ENCODE assay signal across 26 cellular contexts in genomic region chr20:49489688-49490087, GRCh38.
"Had no signal": no experiment of that assay in that cellular context is flagged by ENCODE, and none has a peak within 500 bp of the region (broad histone marks: within the 10 kb centered on the region; RNA-seq: fewer than 3 reads in every experiment).

No MANE protein-coding gene starts in this region.

- H3K4me3 ChIP-seq: stomach, suprapubic skin, testis, thoracic aorta, thyroid gland, tibial artery, tibial nerve, transverse colon, upper lobe of left lung, upper lobe of right lung, uterus, vagina had no signal

- H3K9me3 ChIP-seq: stomach, suprapubic skin, testis, thoracic aorta, thyroid gland, tibial artery, tibial nerve, transverse colon, upper lobe of left lung, upper lobe of right lung, uterus, vagina had no signal

- H3K36me3 ChIP-seq: stomach, suprapubic skin, thoracic aorta, thyroid gland, tibial artery, tibial nerve, transverse colon, upper lobe of left lung, upper lobe of right lung, uterus, vagina had no signal

- ATAC-seq: stimulated activated effector memory CD8-positive, alpha-beta T cell treated with anti-CD3 and anti-CD28 coated beads, Interleukin-12 subunit alpha, Interleukin-12 subunit beta, amount 100 ng/mL, for 72 hours; stimulated activated memory B cell treated with anti-CD40 and anti-IgM and Interleukin-4, amounts not matched to agents 10 μg/mL and 1 μg/mL and 100 μg/mL, for 72 hours; stimulated activated naive B cell treated with anti-CD40 and anti-IgM and Interleukin-4, amounts not matched to agents 10 μg/mL and 1 μg/mL and 100 μg/mL, for 72 hours; stimulated activated naive CD8-positive, alpha-beta T cell treated with anti-CD3 and anti-CD28 coated beads, Interleukin-15, amount 100 ng/mL, for 72 hours; stimulated activated naive CD8-positive, alpha-beta T cell treated with anti-CD3 and anti-CD28 coated beads, Interleukin-15, Interleukin-2, amounts not matched to agents 100 U/mL and 50 U/mL, for 24 hours; upper lobe of right lung had no signal

- DNase-seq: stimulated activated CD4-positive, alpha-beta T cell treated with anti-CD3 and anti-CD28 coated beads, Interleukin-2, amount 100 ng/mL, for 48 hours; stimulated activated CD4-positive, alpha-beta T cell treated with anti-CD3 and anti-CD28 coated beads, Interleukin-4, amount 100 ng/mL, for 1 hour; stimulated activated CD4-positive, alpha-beta T cell treated with anti-CD3 and anti-CD28 coated beads, Interleukin-4, amount 100 ng/mL, for 24 hours; stimulated activated CD4-positive, alpha-beta T cell treated with anti-CD3 and anti-CD28 coated beads, Interleukin-4, amount 100 ng/mL, for 4 hours; stimulated activated CD8-positive, alpha-beta memory T cell treated with anti-CD3 and anti-CD28 coated beads, Interleukin-4, amount 100 ng/mL, for 48 hours; stimulated activated naive B cell treated with anti-CD40 and anti-IgM and Interleukin-4, amounts not matched to agents 10 μg/mL and 1 μg/mL and 100 μg/mL, for 72 hours; stimulated activated naive CD4-positive, alpha-beta T cell; stimulated activated naive CD4-positive, alpha-beta T cell treated with Interleukin-2 at 50 U/mL for 16 hours; stimulated activated naive CD8-positive, alpha-beta T cell treated with anti-CD3 and anti-CD28 coated beads, Interleukin-15, amount 100 ng/mL, for 72 hours; stimulated activated naive CD8-positive, alpha-beta T cell treated with anti-CD3 and anti-CD28 coated beads, Interleukin-15, Interleukin-2, amounts not matched to agents 100 U/mL and 50 U/mL, for 24 hours; stomach; substantia nigra; testis; thyroid gland; tibial artery; transverse colon; upper lobe of left lung; upper lobe of right lung; uterus had no signal

- H3K27me3 ChIP-seq: testis, uterus had no signal

- FAIRE-seq: urothelium cell line had no signal

- H3K27ac ChIP-seq: stomach, suprapubic skin, testis, thoracic aorta, thyroid gland, tibial artery, tibial nerve, transverse colon, upper lobe of left lung, upper lobe of right lung, uterus, vagina had no signal

- H3K4me1 ChIP-seq: upper lobe of right lung, uterus had no signal
